12 cellular contexts compared by ENCODE assay signal in the genomic region with DNA sequence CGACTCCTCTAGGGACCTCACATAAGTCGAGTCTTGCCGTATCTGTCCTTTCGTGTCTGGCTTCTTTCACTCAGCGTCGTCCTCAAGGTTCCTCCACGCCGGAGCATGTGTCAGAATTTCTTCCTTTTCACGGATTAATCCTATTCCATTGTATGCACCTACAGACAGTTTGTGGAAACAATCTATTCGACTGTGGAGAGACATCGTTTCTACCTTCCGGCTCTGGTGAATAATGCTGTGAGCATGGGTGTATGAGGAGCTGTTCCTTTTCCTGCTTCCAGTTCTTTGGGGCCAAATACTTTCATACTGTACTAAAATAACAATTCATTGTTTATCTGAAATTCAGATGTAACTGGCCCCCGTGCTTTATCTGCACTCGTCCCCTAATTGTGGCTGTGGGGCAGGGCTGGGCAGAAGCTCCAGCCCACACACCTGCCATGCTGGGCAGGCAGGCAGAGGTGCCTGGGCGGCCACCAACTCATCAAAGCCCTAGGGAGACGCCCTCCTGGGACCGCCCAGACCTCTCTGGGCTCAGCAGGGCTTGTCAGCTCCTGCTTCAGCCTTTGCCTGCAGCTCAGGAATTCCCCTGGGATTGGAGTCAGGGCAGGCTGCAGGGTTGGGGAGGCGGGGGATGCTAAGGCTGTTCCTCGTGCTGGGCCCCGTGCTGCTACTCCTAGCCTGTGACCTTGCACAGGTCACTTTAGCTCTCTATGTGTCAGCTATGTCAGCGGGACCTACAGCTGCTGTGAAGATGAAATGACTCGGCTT. TPM values are rescaled to one million over a fixed set of nuclear protein-coding genes. Genes with fewer than 3 reads are reported as not detected.
DNase-seq lines count a peak whose midpoint lies in the region; ATAC-seq, FAIRE-seq and TF ChIP-seq lines count a peak whose summit lies in the region.
"Had no signal": no experiment of that assay in that cellular context is flagged by ENCODE, and none has a peak within 500 bp of the region (broad histone marks: within the 10 kb centered on the region; RNA-seq: fewer than 3 reads in every experiment).

No MANE protein-coding gene starts in this region.

- peaks cover 31% of the 10 kb centered on the region for H3K4me1 ChIP-seq in astrocyte (ENCODE audit: insufficient read depth, low read length)

- no peaks in the 10 kb centered on the region for H3K36me3 Mint-ChIP-seq in CD4-positive, alpha-beta T cell (ENCODE audit: low read depth)
- no peaks in the 10 kb centered on the region for H3K36me3 Mint-ChIP-seq in astrocyte (ENCODE audit: low read depth, unreplicated experiment)
- H3K36me3 Mint-ChIP-seq in activated CD8-positive, alpha-beta T cell treated with anti-CD3 and anti-CD28 coated beads for 36 hours (ENCODE audit: low read depth): no peaks in the 10 kb centered on the region

- no peak for ATAC-seq in CD4-positive, alpha-beta T cell (ENCODE audit: poor library complexity)
- ATAC-seq in activated CD8-positive, alpha-beta T cell treated with anti-CD3 and anti-CD28 coated beads for 36 hours: no peak
- ATAC-seq: activated CD4-positive, alpha-beta T cell treated with anti-CD3 and anti-CD28 coated beads for 36 hours had no signal

- H3K27ac ChIP-seq in CD4-positive, alpha-beta T cell (ENCODE audit: low read depth, low read length): no peak overlapping the region
- no peak overlapping the region for H3K27ac ChIP-seq in astrocyte (ENCODE audit: low read depth, low read length)

- FAIRE-seq in astrocyte (lab: Jason Lieb, UNC): no peak
- FAIRE-seq: small intestine had no signal

- H3K4me1 Mint-ChIP-seq in CD4-positive, alpha-beta T cell (ENCODE audit: low read depth): peaks cover 15% of the 10 kb centered on the region
- peaks cover 25% of the 10 kb centered on the region for H3K4me1 Mint-ChIP-seq in astrocyte (ENCODE audit: low read depth, unreplicated experiment)
- peaks cover 7% of the 10 kb centered on the region for H3K4me1 Mint-ChIP-seq in activated CD8-positive, alpha-beta T cell treated with anti-CD3 and anti-CD28 coated beads for 36 hours (ENCODE audit: low read depth)

- intact Hi-C loops in CD4-positive, alpha-beta T cell (cut with DNase I, micrococcal nuclease): no loop called here
- intact Hi-C loops in activated CD8-positive, alpha-beta T cell treated with anti-CD3 and anti-CD28 coated beads for 36 hours (cut with micrococcal nuclease): no loop called here

- POLR2A ChIA-PET in CD4-positive, alpha-beta T cell (lab: Charles Lee): no interaction called here
- POLR2A ChIA-PET in activated CD8-positive, alpha-beta T cell treated with anti-CD3 and anti-CD28 coated beads for 36 hours (lab: Charles Lee): no interaction called here

- no peaks in the 10 kb centered on the region for H3K36me3 ChIP-seq in astrocyte (ENCODE audit: insufficient read depth, low read length)

- CTCF ChIA-PET in CD4-positive, alpha-beta T cell (lab: Charles Lee): no interaction called here
- CTCF ChIA-PET in activated CD8-positive, alpha-beta T cell treated with anti-CD3 and anti-CD28 coated beads for 36 hours (lab: Charles Lee): no interaction called here

- H3K4me3 ChIP-seq in astrocyte (ENCODE audit: insufficient read depth, low read depth, low read length): no peak overlapping the region
- H3K4me3 ChIP-seq: lung had no signal

- no peak overlapping the region for H2AFZ ChIP-seq in astrocyte (ENCODE audit: low read depth, low read length)

- no peaks in the 10 kb centered on the region for H3K9me3 ChIP-seq in CD4-positive, alpha-beta T cell (ENCODE audit: control insufficient read depth, low read length)
- no peaks in the 10 kb centered on the region for H3K9me3 ChIP-seq in astrocyte (ENCODE audit: insufficient read depth, low read depth, low read length)

- peak overlapping the region; percentile 56 for H3K4me2 ChIP-seq in astrocyte (ENCODE audit: low read length)

- peaks cover 46% of the 10 kb centered on the region for H3K27me3 Mint-ChIP-seq in CD4-positive, alpha-beta T cell
- H3K27me3 Mint-ChIP-seq in astrocyte (ENCODE audit: low read depth, unreplicated experiment): no peaks in the 10 kb centered on the region
- peaks cover 36% of the 10 kb centered on the region for H3K27me3 Mint-ChIP-seq in activated CD8-positive, alpha-beta T cell treated with anti-CD3 and anti-CD28 coated beads for 36 hours

- peak overlapping the region; percentile 50 for H3K9ac ChIP-seq in astrocyte (ENCODE audit: low read length)

- H3K4me3 Mint-ChIP-seq in CD4-positive, alpha-beta T cell: peak overlapping the region; percentile 40
- no peak overlapping the region for H3K4me3 Mint-ChIP-seq in astrocyte (ENCODE audit: unreplicated experiment)
- no peak overlapping the region for H3K4me3 Mint-ChIP-seq in activated CD8-positive, alpha-beta T cell treated with anti-CD3 and anti-CD28 coated beads for 36 hours
- H3K4me3 Mint-ChIP-seq: activated CD4-positive, alpha-beta T cell treated with anti-CD3 and anti-CD28 coated beads for 36 hours had no signal

- peaks cover 88% of the 10 kb centered on the region for H4K20me1 ChIP-seq in astrocyte (ENCODE audit: insufficient read depth, low read length)

- DNase-seq in CD4-positive, alpha-beta T cell: no peak
- DNase-seq in HPDE6-E6E7 (ENCODE audit: extremely low spot score) (peak; percentile 91), astrocyte (ENCODE audit: low read depth) (no peak), lung microvascular endothelial cell (ENCODE audit: low read depth in 2 of 2) (peak; percentile 33 to 35), inferior parietal cortex (ENCODE audit: extremely low spot score) (no peak), NCI-H187 treated with DMSO at 0.1 percent for 48 hours (lab: John Stamatoyannopoulos, UW) (no peak)
- no peak for DNase-seq in activated CD4-positive, alpha-beta T cell treated with anti-CD3 and anti-CD28 coated beads, Interleukin-2, amount 50 U/mL, for 1 hour
- no peak for DNase-seq in activated CD8-positive, alpha-beta T cell treated with anti-CD3 and anti-CD28 coated beads for 36 hours
- DNase-seq: activated CD4-positive, alpha-beta T cell treated with anti-CD3 and anti-CD28 coated beads for 36 hours; DND-41; small intestine had no signal

- H3K9me3 Mint-ChIP-seq in CD4-positive, alpha-beta T cell: no peaks in the 10 kb centered on the region
- H3K9me3 Mint-ChIP-seq in astrocyte (ENCODE audit: unreplicated experiment): no peaks in the 10 kb centered on the region
- no peaks in the 10 kb centered on the region for H3K9me3 Mint-ChIP-seq in activated CD8-positive, alpha-beta T cell treated with anti-CD3 and anti-CD28 coated beads for 36 hours

- H3K27ac Mint-ChIP-seq in CD4-positive, alpha-beta T cell: no peak overlapping the region
- peak overlapping the region; percentile 58 for H3K27ac Mint-ChIP-seq in astrocyte (ENCODE audit: unreplicated experiment)
- H3K27ac Mint-ChIP-seq in activated CD8-positive, alpha-beta T cell treated with anti-CD3 and anti-CD28 coated beads for 36 hours: no peak overlapping the region
- H3K27ac Mint-ChIP-seq: activated CD4-positive, alpha-beta T cell treated with anti-CD3 and anti-CD28 coated beads for 36 hours had no signal

- H3K79me2 ChIP-seq in astrocyte (ENCODE audit: insufficient read depth, low read length): peaks cover 87% of the 10 kb centered on the region

- peaks cover 40% of the 10 kb centered on the region for H3K27me3 ChIP-seq in CD4-positive, alpha-beta T cell (ENCODE audit: control insufficient read depth, insufficient read depth, low read length)
- no peaks in the 10 kb centered on the region for H3K27me3 ChIP-seq in astrocyte (ENCODE audit: insufficient read depth, low read length)

- TF ChIP-seq CTCF in CD4-positive, alpha-beta T cell (IDR thresholded peaks at IDR 0.05): no peak
- TF ChIP-seq CTCF in astrocyte (IDR thresholded peaks at IDR 0.05; ENCODE audit: insufficient read depth, low read depth, low read length): no peak
- no peak for TF ChIP-seq CTCF in activated CD8-positive, alpha-beta T cell treated with anti-CD3 and anti-CD28 coated beads for 36 hours (IDR thresholded peaks at IDR 0.05)

RNA-seq across cellular contexts. Expression of a gene that starts 14.5 kb away (rescaled TPM):
- under 1 TPM; 0.58 to 0.98 TPM for total RNA-seq in CD4-positive, alpha-beta T cell
- total RNA-seq in astrocyte: 252 and 299 TPM in 2 replicates
- total RNA-seq in lung microvascular endothelial cell: 2.4 and 11.3 TPM in 2 replicates
- total RNA-seq in activated CD8-positive, alpha-beta T cell treated with anti-CD3 and anti-CD28 coated beads for 36 hours: 1 to 10 TPM in 1 of 2 experiments, under 1 TPM in 1; 0.83 to 1.2 TPM

Comparison
In these comparisons a context has a peak if more than half of its experiments do, and no peak if none do; other contexts are left out.
1. DNase-seq: peak in HPDE6-E6E7 (single experiment) and lung microvascular endothelial cell (2 of 2); none in CD4-positive, alpha-beta T cell (0 of 10), astrocyte (single experiment), inferior parietal cortex (single experiment), NCI-H187 treated with DMSO at 0.1 percent for 48 hours (single experiment), activated CD4-positive, alpha-beta T cell treated with anti-CD3 and anti-CD28 coated beads, Interleukin-2, amount 50 U/mL, for 1 hour (single experiment) and activated CD8-positive, alpha-beta T cell treated with anti-CD3 and anti-CD28 coated beads for 36 hours (single experiment).
2. RNA of a gene that starts 14.5 kb away (total RNA-seq): 252 to 299 TPM in astrocyte; 2.4 to 11.3 TPM in lung microvascular endothelial cell, 0.83 to 1.2 TPM in activated CD8-positive, alpha-beta T cell treated with anti-CD3 and anti-CD28 coated beads for 36 hours and 0.58 to 0.98 TPM in CD4-positive, alpha-beta T cell; every median in the first group is over 10 times any median in the second.